Comparison of ENCODE assay signal across 8 cellular contexts in genomic region chr5:132496631-132497487, GRCh38. TPM values are rescaled to one million over a fixed set of nuclear protein-coding genes. Genes with fewer than 3 reads are reported as not detected.
A peak's percentile ranks its signal among the peaks of the same experiment; 100 is the strongest.
DNase-seq lines count a peak whose midpoint lies in the region; ATAC-seq and TF ChIP-seq lines count a peak whose summit lies in the region.

No MANE protein-coding gene starts in this region.

- POLR2A ChIA-PET in naive thymus-derived CD8-positive, alpha-beta T cell (lab: Charles Lee): interaction anchor here (0.6 to 8.6 kb wide), 32 partner anchors 7 to 700 kb away, joined by 3 to 99 read pairs (median 8); partner anchors contain the start of genes AFF4, FNIP1, HSPA4 and IRF1

- no peaks in the 10 kb centered on the region for H4K20me1 ChIP-seq in OCI-LY1 (ENCODE audit: insufficient read depth, low read length)

- H3F3A ChIP-seq in OCI-LY1 (ENCODE audit: insufficient read depth, low read length): peaks cover 6% of the 10 kb centered on the region; the same call in 1 of the 2 replicates

- no peaks in the 10 kb centered on the region for H3K9me3 Mint-ChIP-seq in activated T-helper 2 cell treated with anti-CD3 and anti-CD28 coated beads, Interferon-gamma antibody, Interleukin-2, Interleukin-4, amounts not matched to agents 10 μg/mL and 5 μg/mL and 100 μg/mL, durations not matched to agents 14 hours and 24 hours and 36 hours
- no peaks in the 10 kb centered on the region for H3K9me3 Mint-ChIP-seq in naive thymus-derived CD8-positive, alpha-beta T cell

- no peaks in the 10 kb centered on the region for H3K27me3 Mint-ChIP-seq in activated T-helper 2 cell treated with anti-CD3 and anti-CD28 coated beads, Interferon-gamma antibody, Interleukin-2, Interleukin-4, amounts not matched to agents 10 μg/mL and 5 μg/mL and 100 μg/mL, durations not matched to agents 14 hours and 24 hours and 36 hours (ENCODE audit: low read depth)
- no peaks in the 10 kb centered on the region for H3K27me3 Mint-ChIP-seq in naive thymus-derived CD8-positive, alpha-beta T cell

- H3K9me3 ChIP-seq in OCI-LY1 (ENCODE audit: low read length): no peaks in the 10 kb centered on the region
- no peaks in the 10 kb centered on the region for H3K9me3 ChIP-seq in tibial artery

- DNase-seq in Ammon's horn (ENCODE audit: low spot score) (peak; percentile 76), fibroblast of the aortic adventitia (ENCODE audit: low read depth) (peak; percentile 83), tibial artery (peak; percentile 88 to 94)
- DNase-seq in activated T-helper 2 cell treated with anti-CD3 and anti-CD28 coated beads, Interferon-gamma antibody, Interleukin-2, Interleukin-4, amounts not matched to agents 10 μg/mL and 5 μg/mL and 100 μg/mL, durations not matched to agents 14 hours and 24 hours and 36 hours (ENCODE audit: low spot score): peak; percentile 70
- DNase-seq in naive thymus-derived CD8-positive, alpha-beta T cell: peak in 5 of 10 donors; percentile 47 to 66 (median 55)

- H3K9me2 ChIP-seq in OCI-LY1 (ENCODE audit: low read depth, low read length): no peaks in the 10 kb centered on the region

- H2AFZ ChIP-seq in OCI-LY1 (ENCODE audit: low read length): 0 out of 2 replicates have a peak overlapping the region, but pooled peaks have one; percentile 77

- no peaks in the 10 kb centered on the region for H3K36me3 Mint-ChIP-seq in activated T-helper 2 cell treated with anti-CD3 and anti-CD28 coated beads, Interferon-gamma antibody, Interleukin-2, Interleukin-4, amounts not matched to agents 10 μg/mL and 5 μg/mL and 100 μg/mL, durations not matched to agents 14 hours and 24 hours and 36 hours (ENCODE audit: low read depth)
- no peaks in the 10 kb centered on the region for H3K36me3 Mint-ChIP-seq in naive thymus-derived CD8-positive, alpha-beta T cell

- peak overlapping the region; percentile 91 for H3K4me2 ChIP-seq in OCI-LY1 (ENCODE audit: low read length)

- intact Hi-C loops in activated T-helper 2 cell treated with anti-CD3 and anti-CD28 coated beads, Interferon-gamma antibody, Interleukin-2, Interleukin-4, amounts not matched to agents 10 μg/mL and 5 μg/mL and 100 μg/mL, durations not matched to agents 14 hours and 24 hours and 36 hours (cut with micrococcal nuclease): loop anchor here (1.0 to 10.0 kb wide), 6 partner anchors 72 to 558 kb away; partner anchors contain the start of genes AFF4 and HSPA4
- intact Hi-C loops in tibial artery (cut with DNase I; ENCODE audit: low total_unique reads): loop anchor here (10.0 kb wide), 1 partner anchor 82 kb away; no protein-coding TSS in a partner anchor

- H3K4me3 ChIP-seq in OCI-LY1 (ENCODE audit: low read depth, low read length, poor library complexity, severe bottlenecking) (peak overlapping the region; percentile 85), fibroblast of the aortic adventitia (ENCODE audit: low read depth, low read length) (peak overlapping the region; percentile 72), tibial artery (peak overlapping the region; percentile 66 to 67)

- TF ChIP-seq CTCF in OCI-LY1 (IDR thresholded peaks at IDR 0.05; ENCODE audit: low read length) (no peak), fibroblast of the aortic adventitia (IDR thresholded peaks at IDR 0.05; ENCODE audit: insufficient read depth, low read length) (no peak), tibial artery (IDR thresholded peaks at IDR 0.05) (peak in 1 of 2 experiments; percentile 2)

- H3K27me3 ChIP-seq in OCI-LY1 (ENCODE audit: insufficient read depth, low read length): no peaks in the 10 kb centered on the region
- H3K27me3 ChIP-seq in tibial artery: no peaks in the 10 kb centered on the region

- H3K36me3 ChIP-seq in OCI-LY1 (ENCODE audit: insufficient read depth, low read length): no peaks in the 10 kb centered on the region
- H3K36me3 ChIP-seq in tibial artery: no peaks in the 10 kb centered on the region

- peak overlapping the region; percentile 82 for H3K9ac ChIP-seq in OCI-LY1 (ENCODE audit: low read length)

- H3K4me1 Mint-ChIP-seq in activated T-helper 2 cell treated with anti-CD3 and anti-CD28 coated beads, Interferon-gamma antibody, Interleukin-2, Interleukin-4, amounts not matched to agents 10 μg/mL and 5 μg/mL and 100 μg/mL, durations not matched to agents 14 hours and 24 hours and 36 hours (ENCODE audit: low read depth): peaks cover 51% of the 10 kb centered on the region
- peaks cover 29 to 80% (median 74%) of the 10 kb centered on the region in 4 donors for H3K4me1 Mint-ChIP-seq in naive thymus-derived CD8-positive, alpha-beta T cell

- H3K79me2 ChIP-seq in OCI-LY1 (ENCODE audit: insufficient read depth, low read length): no peaks in the 10 kb centered on the region

- ATAC-seq in GM18873 (IDR thresholded peaks at IDR 0.05; ENCODE audit: low FRiP score, unreplicated experiment) (peak; percentile 15), HG03095 (IDR thresholded peaks at IDR 0.05; ENCODE audit: unreplicated experiment) (peak; percentile 37)
- ATAC-seq in naive thymus-derived CD8-positive, alpha-beta T cell: peak in 1 of 2 donors; percentile 22

- H3K4me3 Mint-ChIP-seq in activated T-helper 2 cell treated with anti-CD3 and anti-CD28 coated beads, Interferon-gamma antibody, Interleukin-2, Interleukin-4, amounts not matched to agents 10 μg/mL and 5 μg/mL and 100 μg/mL, durations not matched to agents 14 hours and 24 hours and 36 hours (ENCODE audit: low read depth): peak overlapping the region; percentile 88
- H3K4me3 Mint-ChIP-seq in naive thymus-derived CD8-positive, alpha-beta T cell: peak overlapping the region; percentile 92 to 98 (median 96)

- H3K27ac ChIP-seq in OCI-LY1 (ENCODE audit: low read depth, low read length, poor library complexity, severe bottlenecking) (no peak overlapping the region), tibial artery (peak overlapping the region; percentile 88)

- H3K4me1 ChIP-seq in OCI-LY1 (ENCODE audit: insufficient read depth, low read length, severe bottlenecking) (peaks cover 23% of the 10 kb centered on the region), tibial artery (peaks cover 0 to 45% (median 40%) of the 10 kb centered on the region in 4 donors)

- H3K27ac Mint-ChIP-seq in activated T-helper 2 cell treated with anti-CD3 and anti-CD28 coated beads, Interferon-gamma antibody, Interleukin-2, Interleukin-4, amounts not matched to agents 10 μg/mL and 5 μg/mL and 100 μg/mL, durations not matched to agents 14 hours and 24 hours and 36 hours: peak overlapping the region; percentile 89
- peak overlapping the region; percentile 90 to 99 (median 98) for H3K27ac Mint-ChIP-seq in naive thymus-derived CD8-positive, alpha-beta T cell

RNA-seq across cellular contexts. Expression of gene IRF1, which starts 6.3 kb away (rescaled TPM):
- 155 TPM in 2 replicates for total RNA-seq in activated T-helper 2 cell treated with anti-CD3 and anti-CD28 coated beads, Interferon-gamma antibody, Interleukin-2, Interleukin-4, amounts not matched to agents 10 μg/mL and 5 μg/mL and 100 μg/mL, durations not matched to agents 14 hours and 24 hours and 36 hours
- total RNA-seq in fibroblast of the aortic adventitia (ENCODE audit: low replicate concordance): 17.1 and 24.6 TPM in 2 replicates
- 100 to 1,000 TPM; 116 to 127 TPM for total RNA-seq in naive thymus-derived CD8-positive, alpha-beta T cell
- 100 to 1,000 TPM; 108 to 218 (median 141) TPM for polyA plus RNA-seq in naive thymus-derived CD8-positive, alpha-beta T cell

RNA-seq across cellular contexts. Expression of gene IL5, which starts 46.5 kb away (rescaled TPM):
- total RNA-seq in activated T-helper 2 cell treated with anti-CD3 and anti-CD28 coated beads, Interferon-gamma antibody, Interleukin-2, Interleukin-4, amounts not matched to agents 10 μg/mL and 5 μg/mL and 100 μg/mL, durations not matched to agents 14 hours and 24 hours and 36 hours: 100.0 and 113 TPM in 2 replicates
- total RNA-seq in fibroblast of the aortic adventitia (ENCODE audit: low replicate concordance): not detected in 2 replicates
- not detected for total RNA-seq in naive thymus-derived CD8-positive, alpha-beta T cell
- polyA plus RNA-seq in naive thymus-derived CD8-positive, alpha-beta T cell: not detected

RNA-seq across cellular contexts. Expression of gene RAD50, which starts 59.9 kb away (rescaled TPM):
- total RNA-seq in activated T-helper 2 cell treated with anti-CD3 and anti-CD28 coated beads, Interferon-gamma antibody, Interleukin-2, Interleukin-4, amounts not matched to agents 10 μg/mL and 5 μg/mL and 100 μg/mL, durations not matched to agents 14 hours and 24 hours and 36 hours: 49.2 and 55.8 TPM in 2 replicates
- 54.7 and 250 TPM in 2 replicates for total RNA-seq in fibroblast of the aortic adventitia (ENCODE audit: low replicate concordance)
- 10 to 100 TPM; 34.2 to 36.1 TPM for total RNA-seq in naive thymus-derived CD8-positive, alpha-beta T cell
- 10 to 100 TPM; 12.0 to 30.2 (median 20.0) TPM for polyA plus RNA-seq in naive thymus-derived CD8-positive, alpha-beta T cell

Comparison
In these comparisons a context has a peak if more than half of its experiments do, and no peak if none do; other contexts are left out.
1. RNA of gene IL5, which starts 46.5 kb away (total RNA-seq): 100.0 to 113 TPM in activated T-helper 2 cell treated with anti-CD3 and anti-CD28 coated beads, Interferon-gamma antibody, Interleukin-2, Interleukin-4, amounts not matched to agents 10 μg/mL and 5 μg/mL and 100 μg/mL, durations not matched to agents 14 hours and 24 hours and 36 hours; not detected in fibroblast of the aortic adventitia and not detected in naive thymus-derived CD8-positive, alpha-beta T cell; every median in the first group is over 100 times any median in the second.
2. Peak in every context shown above with its lines, with median percentiles within 50 percentile points of each other: H3K4me3 ChIP-seq.